17 cellular contexts compared by ENCODE assay signal in genomic region chr9:34896112-34896511, GRCh38.
DNase-seq lines count a peak whose midpoint lies in the region; ATAC-seq and TF ChIP-seq lines count a peak whose summit lies in the region.
"Had no signal": no experiment of that assay in that cellular context is flagged by ENCODE, and none has a peak within 500 bp of the region (broad histone marks: within the 10 kb centered on the region; RNA-seq: fewer than 3 reads in every experiment).

No MANE protein-coding gene starts in this region.

- no peak overlapping the region for H3K9ac ChIP-seq in GM23248
- no peak overlapping the region for H3K9ac ChIP-seq in PC-3 (ENCODE audit: low read length)

- in situ Hi-C loops in GM23248 (cut with MboI) = no loop called here

- H3K9me3 ChIP-seq in GM23248 (ENCODE audit: low read depth) (no peaks in the 10 kb centered on the region), PC-3 (ENCODE audit: low read length) (no peaks in the 10 kb centered on the region), prostate gland (no peaks in the 10 kb centered on the region)
- H3K9me3 ChIP-seq: tibial nerve had no signal

- intact Hi-C loops in PC-3 (cut with micrococcal nuclease) (no loop called here), prostate gland (cut with DNase I) (loop anchor here (5.0 to 10.0 kb wide), 2 partner anchors 156 to 589 kb away; no protein-coding TSS in a partner anchor)

- DNase-seq in AML-193 (lab: John Stamatoyannopoulos, UW) (peak; percentile 13 to 22), GM23248 (peak; percentile 14), PC-3 (no peak), epithelial cell of proximal tubule (ENCODE audit: low read depth) (no peak), prostate gland (ENCODE audit: low spot score) (no peak), activated gamma-delta T cell treated with Interleukin-2 at 50 U/mL for 16 hours (no peak)
- DNase-seq in activated CD8-positive, alpha-beta memory T cell treated with anti-CD3 and anti-CD28 coated beads for 24 hours = no peak
- DNase-seq: activated CD4-positive, alpha-beta T cell treated with anti-CD3 and anti-CD28 coated beads for 4 hours; activated naive CD8-positive, alpha-beta T cell treated with anti-CD3 and anti-CD28 coated beads for 36 hours; activated T-cell treated with anti-CD3 and anti-CD28 coated beads, Interleukin-2, amount 50 U/mL, for 1 hour; caudate nucleus; HCEC 1CT; NCI-H1436; T-helper 2 cell had no signal

- H3K4me2 ChIP-seq in GM23248 (ENCODE audit: unreplicated experiment) = no peak overlapping the region
- H3K4me2 ChIP-seq in PC-3 (ENCODE audit: low read length) = no peak overlapping the region

- no peaks in the 10 kb centered on the region for H3F3A ChIP-seq in GM23248 (ENCODE audit: insufficient read depth)
- H3F3A ChIP-seq in PC-3 (ENCODE audit: low read length, unreplicated experiment) = no peaks in the 10 kb centered on the region

- H4K20me1 ChIP-seq in GM23248 (ENCODE audit: insufficient read depth) = no peaks in the 10 kb centered on the region
- no peaks in the 10 kb centered on the region for H4K20me1 ChIP-seq in PC-3 (ENCODE audit: low read length)

- H3K79me2 ChIP-seq in GM23248 (ENCODE audit: insufficient read depth) = no peaks in the 10 kb centered on the region
- no peaks in the 10 kb centered on the region for H3K79me2 ChIP-seq in PC-3 (ENCODE audit: low read length)

- H3K4me1 ChIP-seq in GM23248 (ENCODE audit: insufficient read depth) (no peaks in the 10 kb centered on the region), PC-3 (ENCODE audit: insufficient read depth, low read length) (no peaks in the 10 kb centered on the region), prostate gland (replicated peaks) (no peaks in the 10 kb centered on the region)

- TF ChIP-seq CTCF in PC-3 (conservative IDR thresholded peaks at IDR 0.05; ENCODE audit: low read depth, low read length) = peak; percentile 25; the same call in 1 of the 2 replicates
- TF ChIP-seq CTCF in epithelial cell of proximal tubule (conservative IDR thresholded peaks at IDR 0.05; ENCODE audit: low read depth, low read length) = peak; percentile 20
- TF ChIP-seq CTCF in prostate gland (IDR thresholded peaks at IDR 0.05) = no peak

- ATAC-seq in PC-3 (no peak), HG03460 (IDR thresholded peaks at IDR 0.05; ENCODE audit: unreplicated experiment) (no peak)

- CTCF ChIA-PET in PC-3 (lab: Charles Lee) = no interaction called here

- H3K4me3 ChIP-seq in GM23248 = no peak overlapping the region
- no peak overlapping the region for H3K4me3 ChIP-seq in PC-3 (ENCODE audit: low read length)
- H3K4me3 ChIP-seq in epithelial cell of proximal tubule (ENCODE audit: low read depth, low read length) = no peak overlapping the region
- H3K4me3 ChIP-seq in prostate gland = no peak overlapping the region
- H3K4me3 ChIP-seq: tibial nerve had no signal

- TF ChIP-seq POLR2A in prostate gland (IDR thresholded peaks at IDR 0.05) = no peak

- H3K36me3 ChIP-seq in GM23248 (ENCODE audit: low read depth) = no peaks in the 10 kb centered on the region
- H3K36me3 ChIP-seq in PC-3 (ENCODE audit: low read depth, low read length) = no peaks in the 10 kb centered on the region
- H3K36me3 ChIP-seq in prostate gland = no peaks in the 10 kb centered on the region
- H3K36me3 ChIP-seq: tibial nerve had no signal

- WGBS in GM23248 (ENCODE audit: low coverage in 1 of 2, low lambda C conversion rate in 2 of 2, missing lambda C conversion rate in 2 of 2), 2 experiments = 45 to 48% methylated on average over 2 of the region's 2 CpGs
- 34% methylated on average over 2 of the region's 2 CpGs for WGBS in prostate gland

- H3K9me2 ChIP-seq in GM23248 (ENCODE audit: insufficient read depth) (no peaks in the 10 kb centered on the region), PC-3 (replicated peaks; ENCODE audit: low read length) (no peaks in the 10 kb centered on the region)

- POLR2A ChIA-PET in PC-3 (lab: Charles Lee; ENCODE audit: unreplicated experiment) = interaction anchor here (0.7 kb wide), 1 partner anchor 615 kb away, joined by 4 read pairs; no protein-coding TSS in a partner anchor

- H3K27me3 ChIP-seq in GM23248 (replicated peaks; ENCODE audit: insufficient read depth) (peaks cover 57% of the 10 kb centered on the region), PC-3 (ENCODE audit: low read length) (peaks cover 34% of the 10 kb centered on the region), prostate gland (replicated peaks; ENCODE audit: insufficient read depth) (no peaks in the 10 kb centered on the region)

- H3K27ac ChIP-seq in GM23248 (no peak overlapping the region), PC-3 (ENCODE audit: low read length) (no peak overlapping the region), prostate gland (no peak overlapping the region)
- H3K27ac ChIP-seq: RWPE1, tibial nerve had no signal

- H2AFZ ChIP-seq in GM23248 = no peak overlapping the region
- H2AFZ ChIP-seq in PC-3 (ENCODE audit: low read length) = no peak overlapping the region

- BruUV-seq in PC-3 (replicated peaks; lab: Mats Ljungman, UMichigan) = no TSS peak

Comparison
In these comparisons a context has a peak if more than half of its experiments do, and no peak if none do; other contexts are left out.
1. DNase-seq: peak in AML-193 (2 of 2) and GM23248 (single experiment); none in PC-3 (single experiment), epithelial cell of proximal tubule (single experiment), prostate gland (single experiment), activated gamma-delta T cell treated with Interleukin-2 at 50 U/mL for 16 hours (single experiment) and activated CD8-positive, alpha-beta memory T cell treated with anti-CD3 and anti-CD28 coated beads for 24 hours (single experiment).
2. CTCF ChIP-seq: peak in PC-3 (single experiment) and epithelial cell of proximal tubule (single experiment); none in prostate gland (0 of 4).